Comparison of ENCODE assay signal across 12 cellular contexts in the genomic region with DNA sequence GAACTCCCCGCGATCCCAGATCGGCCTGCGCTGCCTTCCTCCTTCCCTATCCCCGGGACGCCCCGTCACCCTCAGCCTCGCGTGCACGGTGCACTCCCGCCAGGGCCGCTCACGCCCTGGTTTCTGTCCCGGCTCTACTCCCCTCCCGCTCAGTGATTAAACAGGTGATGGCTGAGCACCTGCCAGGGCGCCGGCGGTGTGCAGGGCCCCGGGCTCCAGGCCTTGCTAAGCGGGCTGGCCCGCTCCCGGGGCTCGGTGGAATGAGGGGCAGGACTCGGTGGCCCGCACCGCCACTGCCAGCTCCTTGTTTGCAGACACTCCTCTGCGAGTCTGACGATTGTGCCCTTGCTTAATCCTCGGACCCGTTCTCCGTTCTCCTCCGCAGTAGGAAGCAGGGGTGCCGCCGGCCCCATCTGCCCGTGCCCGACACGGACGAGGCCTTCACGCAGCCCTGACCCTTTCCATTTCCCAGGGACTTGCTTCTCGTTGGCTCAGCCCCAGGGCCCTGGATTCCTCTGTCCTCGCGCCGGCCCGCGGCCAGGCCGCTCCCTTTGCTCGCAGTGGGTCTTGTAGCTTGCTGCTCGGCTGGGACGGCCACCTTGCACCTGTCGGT.
DNase-seq lines count a peak whose midpoint lies in the region; ATAC-seq, FAIRE-seq and TF ChIP-seq lines count a peak whose summit lies in the region.
"Had no signal": no experiment of that assay in that cellular context is flagged by ENCODE, and none has a peak within 500 bp of the region (broad histone marks: within the 10 kb centered on the region; RNA-seq: fewer than 3 reads in every experiment).

No MANE protein-coding gene starts in this region.

- H3K4me1 ChIP-seq in HepG2 (ENCODE audit: insufficient read depth, low read length), result no peaks in the 10 kb centered on the region
- H3K4me1 ChIP-seq in stomach smooth muscle (ENCODE audit: control insufficient read depth, insufficient read depth, low read length), result peaks cover 7% of the 10 kb centered on the region

- no peaks in the 10 kb centered on the region for H4K20me1 ChIP-seq in HepG2 (ENCODE audit: insufficient read depth, low read length)

- H3K27me3 ChIP-seq in HepG2 (ENCODE audit: control insufficient read depth in 1 of 2, insufficient read depth in 2 of 2, low read length in 2 of 2), result peaks cover 3 to 26% of the 10 kb centered on the region in 2 experiments; a peak in 3 of 5 replicates
- H3K27me3 ChIP-seq in stomach smooth muscle (ENCODE audit: control insufficient read depth in 1 of 2, insufficient read depth in 2 of 2, low read length in 2 of 2), result peaks cover 2 to 13% of the 10 kb centered on the region in 2 donors

- TF ChIP-seq EP300 in HepG2 (IDR thresholded peaks at IDR 0.05; ENCODE audit: low read depth in 2 of 2, low read length in 2 of 2) (no peak), HepG2 (CRISPR knock-in tag; IDR thresholded peaks at IDR 0.05; ENCODE audit: borderline replicate concordance) (no peak)

- H2AFZ ChIP-seq in HepG2 (ENCODE audit: low read length), result no peak overlapping the region

- in situ Hi-C loops in HepG2 (cut with HindIII; ENCODE audit: extremely low pct_ligation_motif_present, low pct_unique_long_range_greater_than_20kb), result no loop called here

- no peaks in the 10 kb centered on the region for H3K79me2 ChIP-seq in HepG2 (ENCODE audit: insufficient read depth, low read length)

- no TSS peak for BruUV-seq in HepG2 (replicated peaks; lab: Mats Ljungman, UMichigan)

- TF ChIP-seq CTCF in WI38 (IDR thresholded peaks at IDR 0.05; ENCODE audit: low read depth, low read length), result no peak
- no peak for TF ChIP-seq CTCF in endothelial cell (IDR thresholded peaks at IDR 0.05; ENCODE audit: unreplicated experiment)
- TF ChIP-seq CTCF in HepG2 (CRISPR knock-in tag; IDR thresholded peaks at IDR 0.05), result no peak

- H3K36me3 Mint-ChIP-seq in endothelial cell (ENCODE audit: low read depth, unreplicated experiment), result no peaks in the 10 kb centered on the region
- H3K36me3 Mint-ChIP-seq in activated T-helper 1 cell treated with anti-CD3 and anti-CD28 coated beads, Interleukin-12 subunit alpha, Interleukin-12 subunit beta, Interleukin-2, Interleukin-4 antibody, amounts not matched to agents 30 ng/mL and 10 ng/mL and 1 ng/mL, durations not matched to agents 14 hours and 24 hours and 36 hours (ENCODE audit: low read depth), result peaks cover 2% of the 10 kb centered on the region

- no peaks in the 10 kb centered on the region for H3K9me3 Mint-ChIP-seq in endothelial cell (ENCODE audit: unreplicated experiment)
- peaks cover 6% of the 10 kb centered on the region for H3K9me3 Mint-ChIP-seq in activated T-helper 1 cell treated with anti-CD3 and anti-CD28 coated beads, Interleukin-12 subunit alpha, Interleukin-12 subunit beta, Interleukin-2, Interleukin-4 antibody, amounts not matched to agents 30 ng/mL and 10 ng/mL and 1 ng/mL, durations not matched to agents 14 hours and 24 hours and 36 hours
- H3K9me3 Mint-ChIP-seq: HFFc6 had no signal

- peak; percentile 83 for ATAC-seq in HepG2

- DNase-seq in endothelial cell (ENCODE audit: low spot score), result peak; percentile 9
- DNase-seq in HepG2 (ENCODE audit: low spot score), result no peak
- DNase-seq in GM12892 (ENCODE audit: insufficient read length), result no peak
- no peak for DNase-seq in central memory CD4-positive, alpha-beta T cell
- DNase-seq in activated T-helper 1 cell treated with anti-CD3 and anti-CD28 coated beads, Interleukin-12 subunit alpha, Interleukin-12 subunit beta, Interleukin-2, Interleukin-4 antibody, amounts not matched to agents 30 ng/mL and 10 ng/mL and 1 ng/mL, durations not matched to agents 14 hours and 24 hours and 36 hours (ENCODE audit: low spot score), result no peak
- DNase-seq: activated T-cell treated with anti-CD3 and anti-CD28 coated beads, Interleukin-2, amount 50 U/mL, for 48 hours; HFFc6; RPMI8226; stimulated activated CD4-positive, alpha-beta T cell treated with anti-CD3 and anti-CD28 coated beads, Interleukin-12 subunit alpha, Interleukin-12 subunit beta, amount 100 ng/mL, for 4 hours; WERI-Rb-1 had no signal

- CTCF ChIA-PET in HepG2 (lab: Yijun Ruan, JAX; ENCODE audit: low intra/inter-chr PET ratio, low total read pairs), result no interaction called here

- no peak for TF ChIP-seq POLR2A in HepG2 (IDR thresholded peaks at IDR 0.05; ENCODE audit: insufficient read depth in 1 of 2, low read depth in 2 of 2, low read length in 2 of 2)
- TF ChIP-seq POLR2A in GM12892 (IDR thresholded peaks at IDR 0.05; ENCODE audit: low read depth, low read length), result no peak

- POLR2A ChIA-PET in HepG2 (lab: Yijun Ruan, JAX), result no interaction called here

- H3K4me3 ChIP-seq in WI38 (ENCODE audit: low read depth, low read length) (0 out of 2 replicates have a peak overlapping the region, but pooled peaks have one; percentile 9), HepG2 (replicated peaks in 1 of 3; ENCODE audit: insufficient read depth in 1 of 3, low read depth in 2 of 3, low read length in 3 of 3) (peak overlapping the region in 1 of 3 experiments; percentile 33; a peak in 1 of 6 replicates), stomach smooth muscle (ENCODE audit: low read length in 2 of 2) (peak overlapping the region; percentile 25 to 47)

- TF ChIP-seq RAD21 in HepG2 (CRISPR knock-in tag; IDR thresholded peaks at IDR 0.05), result no peak

- H3K4me3 Mint-ChIP-seq in endothelial cell (ENCODE audit: unreplicated experiment), result no peak overlapping the region
- H3K4me3 Mint-ChIP-seq in activated T-helper 1 cell treated with anti-CD3 and anti-CD28 coated beads, Interleukin-12 subunit alpha, Interleukin-12 subunit beta, Interleukin-2, Interleukin-4 antibody, amounts not matched to agents 30 ng/mL and 10 ng/mL and 1 ng/mL, durations not matched to agents 14 hours and 24 hours and 36 hours, result no peak overlapping the region
- H3K4me3 Mint-ChIP-seq: HFFc6 had no signal

- H3K27me3 Mint-ChIP-seq in endothelial cell (ENCODE audit: unreplicated experiment), result peaks cover 2% of the 10 kb centered on the region
- H3K27me3 Mint-ChIP-seq in activated T-helper 1 cell treated with anti-CD3 and anti-CD28 coated beads, Interleukin-12 subunit alpha, Interleukin-12 subunit beta, Interleukin-2, Interleukin-4 antibody, amounts not matched to agents 30 ng/mL and 10 ng/mL and 1 ng/mL, durations not matched to agents 14 hours and 24 hours and 36 hours (ENCODE audit: insufficient read depth), result no peaks in the 10 kb centered on the region

- intact Hi-C loops in HepG2 (cut with micrococcal nuclease; ENCODE audit: unreplicated experiment), result no loop called here
- intact Hi-C loops in activated T-helper 1 cell treated with anti-CD3 and anti-CD28 coated beads, Interleukin-12 subunit alpha, Interleukin-12 subunit beta, Interleukin-2, Interleukin-4 antibody, amounts not matched to agents 30 ng/mL and 10 ng/mL and 1 ng/mL, durations not matched to agents 14 hours and 24 hours and 36 hours (cut with micrococcal nuclease), result no loop called here

- H3K9ac ChIP-seq in HepG2 (ENCODE audit: insufficient read depth, low read depth, low read length), result no peak overlapping the region
- no peak overlapping the region for H3K9ac ChIP-seq in stomach smooth muscle (ENCODE audit: low read length in 2 of 2)

- peak overlapping the region; percentile 36 for H3K4me2 ChIP-seq in HepG2 (ENCODE audit: low read depth, low read length)

- FAIRE-seq in HepG2 (lab: Jason Lieb, UNC) (no peak), GM12892 (lab: Jason Lieb, UNC) (no peak)

- WGBS in HepG2 (ENCODE audit: low lambda C conversion rate), result 19% methylated on average over 16 of the region's 50 CpGs

- H3K9me3 ChIP-seq in HepG2 (ENCODE audit: low read length) (no peaks in the 10 kb centered on the region), stomach smooth muscle (ENCODE audit: control insufficient read depth in 2 of 2, low read length in 2 of 2) (no peaks in the 10 kb centered on the region)

- H3K27ac ChIP-seq in HepG2 (ENCODE audit: extremely low read length, insufficient read depth, low read length) (no peak overlapping the region), stomach smooth muscle (ENCODE audit: low read length) (no peak overlapping the region)
- H3K27ac ChIP-seq: WERI-Rb-1 had no signal

- H3K36me3 ChIP-seq in HepG2 (replicated peaks in 1 of 2; ENCODE audit: control insufficient read depth in 1 of 2, insufficient read depth in 2 of 2, low read length in 2 of 2) (no peaks in the 10 kb centered on the region), stomach smooth muscle (ENCODE audit: control insufficient read depth in 2 of 2, insufficient read depth in 2 of 2, low read length in 2 of 2) (no peaks in the 10 kb centered on the region)
- H3K36me3 ChIP-seq: WERI-Rb-1 had no signal

- no peaks in the 10 kb centered on the region for H3K4me1 Mint-ChIP-seq in endothelial cell (ENCODE audit: unreplicated experiment)
- H3K4me1 Mint-ChIP-seq in activated T-helper 1 cell treated with anti-CD3 and anti-CD28 coated beads, Interleukin-12 subunit alpha, Interleukin-12 subunit beta, Interleukin-2, Interleukin-4 antibody, amounts not matched to agents 30 ng/mL and 10 ng/mL and 1 ng/mL, durations not matched to agents 14 hours and 24 hours and 36 hours (ENCODE audit: low read depth), result no peaks in the 10 kb centered on the region

- H3K27ac Mint-ChIP-seq in endothelial cell (ENCODE audit: unreplicated experiment), result no peak overlapping the region
- H3K27ac Mint-ChIP-seq in activated T-helper 1 cell treated with anti-CD3 and anti-CD28 coated beads, Interleukin-12 subunit alpha, Interleukin-12 subunit beta, Interleukin-2, Interleukin-4 antibody, amounts not matched to agents 30 ng/mL and 10 ng/mL and 1 ng/mL, durations not matched to agents 14 hours and 24 hours and 36 hours, result no peak overlapping the region
- H3K27ac Mint-ChIP-seq: HFFc6 had no signal

TF ChIP-seq in HepG2, 621 proteins besides CTCF, POLR2A, EP300 and RAD21 (continues in another document):
- TF ChIP-seq UBTF (CRISPR knock-in tag; IDR thresholded peaks at IDR 0.05) (peak; percentile 26; the same call in 1 of the 2 replicates), ZNF121 (CRISPR knock-in tag; IDR thresholded peaks at IDR 0.05) (no peak)
